In genomic region chr2:199495147-199495546, GRCh38 we compare ENCODE assay signal across 13 cellular contexts.
"Had no signal": no experiment of that assay in that cellular context is flagged by ENCODE, and none has a peak within 500 bp of the region (broad histone marks: within the 10 kb centered on the region; RNA-seq: fewer than 3 reads in every experiment).

No MANE protein-coding gene starts in this region.

- ATAC-seq: activated T-helper 17 cell treated with anti-CD3 and anti-CD28 coated beads, Interleukin-2, amount 50 U/mL, for 72 hours; left ventricle myocardium superior; stimulated activated naive CD8-positive, alpha-beta T cell treated with anti-CD3 and anti-CD28 coated beads, Interleukin-15, amount 100 ng/mL, for 72 hours had no signal

- H3K27ac ChIP-seq: adrenal gland, coronary artery, hepatocyte had no signal

- H3K27me3 ChIP-seq: adrenal gland, hepatocyte had no signal

- DNase-seq: activated CD4-positive, alpha-beta T cell treated with anti-CD3 and anti-CD28 coated beads, Interleukin-2, amount 50 U/mL, for 1 hour; activated naive CD4-positive, alpha-beta T cell treated with anti-CD3 and anti-CD28 coated beads, Interleukin-2, amount 50 U/mL, for 16 hours; activated T-cell treated with anti-CD3 and anti-CD28 coated beads for 4 hours; adrenal gland; central memory CD4-positive, alpha-beta T cell; effector CD4-positive, alpha-beta T cell; kidney; left ventricle myocardium superior; stimulated activated CD4-positive, alpha-beta T cell treated with anti-CD3 and anti-CD28 coated beads, Interleukin-4, amount 100 ng/mL, for 24 hours; stimulated activated naive CD8-positive, alpha-beta T cell treated with anti-CD3 and anti-CD28 coated beads, Interleukin-15, amount 100 ng/mL, for 72 hours had no signal

- H3K9me3 ChIP-seq: adrenal gland had no signal

- H3K36me3 ChIP-seq: adrenal gland had no signal

- H3K4me1 ChIP-seq: adrenal gland had no signal

- H3K4me3 ChIP-seq: adrenal gland, coronary artery, hepatocyte had no signal
